ENCODE assay signal across 19 cellular contexts in genomic region chr1:53270107-53270506, GRCh38.
"Had no signal": no experiment of that assay in that cellular context is flagged by ENCODE, and none has a peak within 500 bp of the region (broad histone marks: within the 10 kb centered on the region; RNA-seq: fewer than 3 reads in every experiment).

No MANE protein-coding gene starts in this region.

- H3K4me1 ChIP-seq: left ventricle myocardium inferior, prostate gland had no signal

- H3K27ac Mint-ChIP-seq: activated CD4-positive, alpha-beta memory T cell treated with anti-CD3 and anti-CD28 coated beads for 36 hours; activated CD4-positive, alpha-beta T cell treated with anti-CD3 and anti-CD28 coated beads for 36 hours had no signal

- H3K4me3 Mint-ChIP-seq: activated CD4-positive, alpha-beta memory T cell treated with anti-CD3 and anti-CD28 coated beads for 36 hours; activated CD4-positive, alpha-beta T cell treated with anti-CD3 and anti-CD28 coated beads for 36 hours; activated naive CD4-positive, alpha-beta T cell treated with anti-CD3 and anti-CD28 coated beads, Interleukin-2, amount 50 U/mL, for 24 hours; activated T-cell treated with anti-CD3 and anti-CD28 coated beads, Interleukin-2, amount 50 U/mL, for 4 hours; central memory CD8-positive, alpha-beta T cell had no signal

- H3K9me3 ChIP-seq: esophagus squamous epithelium, left ventricle myocardium inferior, prostate gland had no signal

- H3K27me3 Mint-ChIP-seq: activated CD4-positive, alpha-beta memory T cell treated with anti-CD3 and anti-CD28 coated beads for 36 hours; activated CD4-positive, alpha-beta T cell treated with anti-CD3 and anti-CD28 coated beads for 36 hours; activated naive CD4-positive, alpha-beta T cell treated with anti-CD3 and anti-CD28 coated beads, Interleukin-2, amount 50 U/mL, for 24 hours; central memory CD8-positive, alpha-beta T cell had no signal

- H3K4me3 ChIP-seq: esophagus squamous epithelium, left ventricle myocardium inferior, prostate gland, skin epidermis had no signal

- H3K36me3 ChIP-seq: left ventricle myocardium inferior, prostate gland had no signal

- H3K4me1 Mint-ChIP-seq: activated CD4-positive, alpha-beta T cell treated with anti-CD3 and anti-CD28 coated beads for 36 hours; activated naive CD4-positive, alpha-beta T cell treated with anti-CD3 and anti-CD28 coated beads, Interleukin-2, amount 50 U/mL, for 24 hours; central memory CD8-positive, alpha-beta T cell had no signal

- DNase-seq: activated CD4-positive, alpha-beta T cell treated with anti-CD3 and anti-CD28 coated beads for 36 hours; activated effector memory CD4-positive, alpha-beta T cell treated with anti-CD3 and anti-CD28 coated beads, Interleukin-2, amount 50 U/mL, for 16 hours; activated T-cell treated with anti-CD3 and anti-CD28 coated beads, Interleukin-2, amount 50 U/mL, for 4 hours; amniotic stem cell; cortex of kidney; effector CD4-positive, alpha-beta T cell; esophagus squamous epithelium; hippocampal formation; kidney; left ventricle myocardium inferior; right cardiac atrium; stimulated activated CD4-positive, alpha-beta T cell treated with anti-CD3 and anti-CD28 coated beads, Interleukin-4, amount 100 ng/mL, for 4 hours; stimulated activated CD8-positive, alpha-beta memory T cell treated with anti-CD3 and anti-CD28 coated beads, Interleukin-4, amount 100 ng/mL, for 48 hours; T1000 had no signal

- H3K27ac ChIP-seq: esophagus squamous epithelium, left ventricle myocardium inferior, prostate gland, skin epidermis had no signal

- ATAC-seq: activated CD4-positive, alpha-beta T cell treated with anti-CD3 and anti-CD28 coated beads for 36 hours; activated T-cell treated with anti-CD3 and anti-CD28 coated beads, Interleukin-2, amount 50 U/mL, for 4 hours; right cardiac atrium had no signal

- H3K9me3 Mint-ChIP-seq: activated CD4-positive, alpha-beta memory T cell treated with anti-CD3 and anti-CD28 coated beads for 36 hours; activated naive CD4-positive, alpha-beta T cell treated with anti-CD3 and anti-CD28 coated beads, Interleukin-2, amount 50 U/mL, for 24 hours; activated T-cell treated with anti-CD3 and anti-CD28 coated beads, Interleukin-2, amount 50 U/mL, for 4 hours; central memory CD8-positive, alpha-beta T cell had no signal

- H3K27me3 ChIP-seq: esophagus squamous epithelium had no signal
